In the genomic region with DNA sequence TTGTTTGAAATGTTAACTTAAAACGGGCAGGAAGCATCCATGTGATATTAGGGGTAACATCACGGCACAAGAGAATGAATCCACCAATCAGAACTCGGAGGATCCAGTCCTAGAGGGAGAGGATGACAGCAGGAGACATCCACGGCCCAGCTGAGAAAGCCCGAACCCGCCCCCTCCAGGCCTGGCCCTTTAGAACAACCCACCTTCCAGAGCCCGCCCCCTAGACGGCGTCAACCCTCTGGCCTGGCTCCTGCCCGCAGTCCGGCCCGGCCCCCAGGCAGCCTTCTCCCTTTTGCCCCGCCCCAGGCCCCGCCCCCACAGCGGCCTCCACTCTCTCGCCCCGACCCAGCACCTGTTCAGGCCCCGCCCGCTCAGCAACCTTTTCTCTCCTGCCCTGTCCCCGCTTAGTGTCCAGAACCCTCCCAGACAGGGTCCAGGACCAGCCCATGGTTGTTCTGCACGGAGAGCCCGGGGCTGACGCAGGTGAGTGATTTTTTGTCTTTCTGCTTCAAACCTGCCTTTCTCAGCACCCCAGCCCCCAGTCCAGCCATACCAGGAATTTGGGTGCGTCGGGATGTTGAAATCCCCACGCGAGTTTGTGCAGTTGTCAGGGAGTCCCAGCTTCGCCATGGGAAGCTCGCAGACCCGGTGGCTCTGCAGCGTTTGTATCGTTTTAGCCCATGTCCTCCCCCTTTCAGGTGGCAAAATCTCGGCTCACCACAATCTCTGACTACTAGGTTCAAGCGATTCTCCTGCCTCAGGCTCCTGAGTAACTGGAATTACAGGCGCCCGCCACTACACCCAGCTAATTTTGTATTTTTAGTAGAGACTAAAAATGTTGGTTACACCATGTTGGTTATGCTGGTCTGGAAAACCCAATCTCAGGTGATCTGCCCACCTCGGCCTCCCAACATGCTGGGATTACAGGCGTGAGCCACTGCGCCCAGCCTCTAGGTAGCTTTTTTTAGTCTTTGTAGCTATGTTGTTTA, we compare ENCODE assay signal across 11 cellular contexts. TPM values are rescaled to one million over a fixed set of nuclear protein-coding genes. Genes with fewer than 3 reads are reported as not detected.
DNase-seq lines count a peak whose midpoint lies in the region; ATAC-seq and TF ChIP-seq lines count a peak whose summit lies in the region.
"Had no signal": no experiment of that assay in that cellular context is flagged by ENCODE, and none has a peak within 500 bp of the region (broad histone marks: within the 10 kb centered on the region; RNA-seq: fewer than 3 reads in every experiment).

No MANE protein-coding gene starts in this region.

- H3K9me3 ChIP-seq in Caco-2 (peaks cover 68% of the 10 kb centered on the region), lung (ENCODE audit: control insufficient read depth in 2 of 2, insufficient read depth in 1 of 2, low read length in 1 of 2) (peaks cover 9 to 20% of the 10 kb centered on the region in 2 donors)

- peak overlapping the region; percentile 49 for H3K27ac Mint-ChIP-seq in Caco-2 (ENCODE audit: unreplicated experiment)
- no peak overlapping the region for H3K27ac Mint-ChIP-seq in activated T-helper 2 cell treated with anti-CD3 and anti-CD28 coated beads, Interferon-gamma antibody, Interleukin-2, Interleukin-4, amounts not matched to agents 10 μg/mL and 5 μg/mL and 100 μg/mL, durations not matched to agents 14 hours and 24 hours and 36 hours

- ATAC-seq in lung (ENCODE audit: insufficient read depth, low FRiP score) (no peak), HG03432 (IDR thresholded peaks at IDR 0.05; ENCODE audit: unreplicated experiment) (no peak)

- TF ChIP-seq CTCF in Caco-2 (IDR thresholded peaks at IDR 0.05; ENCODE audit: insufficient read depth in 1 of 2, low read depth in 1 of 2, low read length in 1 of 2, severe bottlenecking in 1 of 2, unreplicated experiment in 1 of 2) (no peak), lung (IDR thresholded peaks at IDR 0.05; ENCODE audit: control extremely low read depth, extremely low read depth) (no peak)

- peaks cover 79% of the 10 kb centered on the region for H3K36me3 Mint-ChIP-seq in Caco-2 (ENCODE audit: insufficient read depth, unreplicated experiment)
- peaks cover 29% of the 10 kb centered on the region for H3K36me3 Mint-ChIP-seq in activated T-helper 2 cell treated with anti-CD3 and anti-CD28 coated beads, Interferon-gamma antibody, Interleukin-2, Interleukin-4, amounts not matched to agents 10 μg/mL and 5 μg/mL and 100 μg/mL, durations not matched to agents 14 hours and 24 hours and 36 hours (ENCODE audit: low read depth)

- peaks cover 25% of the 10 kb centered on the region for H3K9me3 Mint-ChIP-seq in Caco-2 (ENCODE audit: unreplicated experiment)
- H3K9me3 Mint-ChIP-seq in activated T-helper 2 cell treated with anti-CD3 and anti-CD28 coated beads, Interferon-gamma antibody, Interleukin-2, Interleukin-4, amounts not matched to agents 10 μg/mL and 5 μg/mL and 100 μg/mL, durations not matched to agents 14 hours and 24 hours and 36 hours, result peaks cover 60% of the 10 kb centered on the region

- no peak overlapping the region for H3K4me3 ChIP-seq in Caco-2 (ENCODE audit: low read depth, low read length)
- H3K4me3 ChIP-seq in lung, result no peak overlapping the region
- H3K4me3 ChIP-seq: SJCRH30 had no signal

- intact Hi-C loops in Caco-2 (cut with micrococcal nuclease; ENCODE audit: unreplicated experiment), result no loop called here
- intact Hi-C loops in activated T-helper 2 cell treated with anti-CD3 and anti-CD28 coated beads, Interferon-gamma antibody, Interleukin-2, Interleukin-4, amounts not matched to agents 10 μg/mL and 5 μg/mL and 100 μg/mL, durations not matched to agents 14 hours and 24 hours and 36 hours (cut with micrococcal nuclease), result loop anchor here (10.0 kb wide), 1 partner anchor 448 kb away; a partner anchor contains a TSS

- H3K27ac ChIP-seq in lung (ENCODE audit: low read depth in 1 of 2, low read length in 1 of 2), result no peak overlapping the region
- H3K27ac ChIP-seq: brain microvascular endothelial cell, SJCRH30 had no signal

- BruUV-seq in Caco-2 (replicated peaks; lab: Mats Ljungman, UMichigan), result no TSS peak

- DNase-seq in Caco-2 (peak in 1 of 2 experiments; percentile 58), NCI-H2029 (lab: John Stamatoyannopoulos, UW) (peak; percentile 61), fibroblast of gingiva (ENCODE audit: low read depth) (peak; percentile 21), lung (ENCODE audit: low spot score) (peak; percentile 36), T1000 (lab: John Stamatoyannopoulos, UW) (no peak)
- DNase-seq in effector CD4-positive, alpha-beta T cell, result no peak
- DNase-seq in activated T-helper 2 cell treated with anti-CD3 and anti-CD28 coated beads, Interferon-gamma antibody, Interleukin-2, Interleukin-4, amounts not matched to agents 10 μg/mL and 5 μg/mL and 100 μg/mL, durations not matched to agents 14 hours and 24 hours and 36 hours (ENCODE audit: low spot score), result no peak
- DNase-seq: brain microvascular endothelial cell, NCI-H2081 treated with DMSO at 0.1 percent for 48 hours, SJCRH30 had no signal

- CTCF ChIA-PET in Caco-2 (lab: Charles Lee), result no interaction called here

- H3K4me3 Mint-ChIP-seq in Caco-2 (ENCODE audit: unreplicated experiment), result peak overlapping the region; percentile 29
- H3K4me3 Mint-ChIP-seq in activated T-helper 2 cell treated with anti-CD3 and anti-CD28 coated beads, Interferon-gamma antibody, Interleukin-2, Interleukin-4, amounts not matched to agents 10 μg/mL and 5 μg/mL and 100 μg/mL, durations not matched to agents 14 hours and 24 hours and 36 hours (ENCODE audit: low read depth), result no peak overlapping the region

- H3K27me3 Mint-ChIP-seq in Caco-2 (ENCODE audit: insufficient read depth, unreplicated experiment), result no peaks in the 10 kb centered on the region
- no peaks in the 10 kb centered on the region for H3K27me3 Mint-ChIP-seq in activated T-helper 2 cell treated with anti-CD3 and anti-CD28 coated beads, Interferon-gamma antibody, Interleukin-2, Interleukin-4, amounts not matched to agents 10 μg/mL and 5 μg/mL and 100 μg/mL, durations not matched to agents 14 hours and 24 hours and 36 hours (ENCODE audit: low read depth)

- peaks cover 5% of the 10 kb centered on the region for H3K4me1 Mint-ChIP-seq in Caco-2 (ENCODE audit: low read depth, unreplicated experiment)
- peaks cover 3% of the 10 kb centered on the region for H3K4me1 Mint-ChIP-seq in activated T-helper 2 cell treated with anti-CD3 and anti-CD28 coated beads, Interferon-gamma antibody, Interleukin-2, Interleukin-4, amounts not matched to agents 10 μg/mL and 5 μg/mL and 100 μg/mL, durations not matched to agents 14 hours and 24 hours and 36 hours (ENCODE audit: low read depth)

- 38 to 44% methylated on average over 33 to 39 of the region's 39 CpGs for WGBS in lung, 2 donors

- H3K36me3 ChIP-seq in Caco-2 (ENCODE audit: control insufficient read depth, insufficient read depth, low read length), result peaks cover 3% of the 10 kb centered on the region; the same call in 1 of the 2 replicates
- H3K36me3 ChIP-seq in lung (ENCODE audit: control insufficient read depth in 2 of 2, insufficient read depth in 2 of 2, low read length in 2 of 2), result peaks cover 3 to 25% of the 10 kb centered on the region in 2 donors

- H3K27me3 ChIP-seq in Caco-2 (replicated peaks; ENCODE audit: control insufficient read depth, insufficient read depth, low read length) (no peaks in the 10 kb centered on the region), lung (ENCODE audit: control insufficient read depth, insufficient read depth) (no peaks in the 10 kb centered on the region)
- H3K27me3 ChIP-seq: brain microvascular endothelial cell, SJCRH30 had no signal

- POLR2A ChIA-PET in Caco-2 (lab: Charles Lee), result no interaction called here

- H3K4me1 ChIP-seq in Caco-2 (peaks cover 28% of the 10 kb centered on the region), lung (ENCODE audit: control insufficient read depth in 2 of 2, insufficient read depth in 2 of 2, low read length in 2 of 2) (peaks cover 0 to 2% of the 10 kb centered on the region in 2 donors)

RNA-seq across cellular contexts. Expression of a gene that starts 16.1 kb away (rescaled TPM):
- total RNA-seq in Caco-2 (2022), result 8.8 and 11.5 TPM in 2 replicates
- 10 to 100 TPM; 10.2 to 20.9 TPM for total RNA-seq in lung
- 1 to 10 TPM; 2.9 to 3.7 TPM for polyA plus RNA-seq in lung
- 8.1 and 8.4 TPM in 2 replicates for total RNA-seq in activated T-helper 2 cell treated with anti-CD3 and anti-CD28 coated beads, Interferon-gamma antibody, Interleukin-2, Interleukin-4, amounts not matched to agents 10 μg/mL and 5 μg/mL and 100 μg/mL, durations not matched to agents 14 hours and 24 hours and 36 hours

RNA-seq across cellular contexts. Expression of a gene that starts 23.4 kb away (rescaled TPM):
- total RNA-seq in Caco-2 (2022) (7.3 and 9.0 TPM in 2 replicates), lung (10 to 100 TPM in 1 of 2 donors, 1 to 10 TPM in 1; 6.9 to 18.9 TPM)
- 1 to 10 TPM; 2.2 to 4.5 TPM for polyA plus RNA-seq in lung
- total RNA-seq in activated T-helper 2 cell treated with anti-CD3 and anti-CD28 coated beads, Interferon-gamma antibody, Interleukin-2, Interleukin-4, amounts not matched to agents 10 μg/mL and 5 μg/mL and 100 μg/mL, durations not matched to agents 14 hours and 24 hours and 36 hours, result 5.0 and 6.1 TPM in 2 replicates

RNA-seq across cellular contexts. Expression of a gene that starts 49.2 kb away (rescaled TPM):
- total RNA-seq in Caco-2 (2022) (14.7 and 15.5 TPM in 2 replicates), lung (10 to 100 TPM; 16.2 to 34.6 TPM)
- polyA plus RNA-seq in lung, result 1 to 10 TPM; 5.0 to 8.3 TPM
- total RNA-seq in activated T-helper 2 cell treated with anti-CD3 and anti-CD28 coated beads, Interferon-gamma antibody, Interleukin-2, Interleukin-4, amounts not matched to agents 10 μg/mL and 5 μg/mL and 100 μg/mL, durations not matched to agents 14 hours and 24 hours and 36 hours, result 8.8 and 9.1 TPM in 2 replicates

Comparison
In these comparisons a context has a peak if more than half of its experiments do, and no peak if none do; other contexts are left out.
1. DNase-seq: peak in NCI-H2029 (single experiment), fibroblast of gingiva (single experiment) and lung (single experiment); none in effector CD4-positive, alpha-beta T cell (single experiment), activated T-helper 2 cell treated with anti-CD3 and anti-CD28 coated beads, Interferon-gamma antibody, Interleukin-2, Interleukin-4, amounts not matched to agents 10 μg/mL and 5 μg/mL and 100 μg/mL, durations not matched to agents 14 hours and 24 hours and 36 hours (single experiment) and T1000 (single experiment).